Comparison of ENCODE assay signal across 16 cellular contexts in genomic region chr17:61510991-61511390, GRCh38. TPM values are rescaled to one million over a fixed set of nuclear protein-coding genes. Genes with fewer than 3 reads are reported as not detected.
DNase-seq lines count a peak whose midpoint lies in the region; ATAC-seq, FAIRE-seq and TF ChIP-seq lines count a peak whose summit lies in the region.
"Had no signal": no experiment of that assay in that cellular context is flagged by ENCODE, and none has a peak within 500 bp of the region (broad histone marks: within the 10 kb centered on the region; RNA-seq: fewer than 3 reads in every experiment).

No MANE protein-coding gene starts in this region.

- intact Hi-C loops in HepG2 (cut with micrococcal nuclease; ENCODE audit: unreplicated experiment), result no loop called here
- intact Hi-C loops in right lobe of liver (cut with DNase I), result no loop called here
- intact Hi-C loops in stomach (cut with DNase I; ENCODE audit: low total_unique reads), result no loop called here

- H3K27ac ChIP-seq in HepG2 (ENCODE audit: extremely low read length, insufficient read depth, low read length) (no peak overlapping the region), right lobe of liver (no peak overlapping the region), SK-N-MC (peak overlapping the region; percentile 82), hepatocyte (peak overlapping the region; percentile 28), stomach (no peak overlapping the region)
- H3K27ac ChIP-seq: BLaER1 treated with 17β-estradiol and CSF1 and Interleukin-3, amounts not matched to agents 10 nM and 100 nM; GM23248 had no signal

- no peak for ATAC-seq in HepG2
- ATAC-seq in right lobe of liver, result no peak
- ATAC-seq: GM12878 had no signal

- no peak for DNase-seq in HepG2 (ENCODE audit: low spot score)
- no peak for DNase-seq in right lobe of liver
- no peak for DNase-seq in SK-N-MC (ENCODE audit: low read depth, low spot score)
- DNase-seq in hepatocyte (ENCODE audit: low spot score), result no peak
- DNase-seq in urothelium cell line (ENCODE audit: low spot score), result no peak
- DNase-seq in frontal cortex (ENCODE audit: low spot score in 2 of 2), result no peak
- no peak for DNase-seq in stomach
- DNase-seq: 8988T; Calu3; CD4-positive, alpha-beta T cell; DMS 273 treated with DMSO at 0.1 percent for 48 hours had no signal

- TF ChIP-seq EP300 in HepG2 (IDR thresholded peaks at IDR 0.05; ENCODE audit: low read depth in 2 of 2, low read length in 2 of 2), result no peak
- no peak for TF ChIP-seq EP300 in HepG2 (CRISPR knock-in tag; IDR thresholded peaks at IDR 0.05; ENCODE audit: borderline replicate concordance)
- TF ChIP-seq EP300 in stomach (IDR thresholded peaks at IDR 0.05), result no peak

- H3K9me3 ChIP-seq in HepG2 (ENCODE audit: low read length) (no peaks in the 10 kb centered on the region), right lobe of liver (no peaks in the 10 kb centered on the region), SK-N-MC (ENCODE audit: low read depth, low read length) (no peaks in the 10 kb centered on the region), hepatocyte (ENCODE audit: low read depth) (no peaks in the 10 kb centered on the region), stomach (no peaks in the 10 kb centered on the region)
- H3K9me3 ChIP-seq: BLaER1 treated with 17β-estradiol and CSF1 and Interleukin-3, amounts not matched to agents 10 nM and 100 nM had no signal

- H3K4me3 ChIP-seq in HepG2 (replicated peaks in 1 of 3; ENCODE audit: insufficient read depth in 1 of 3, low read depth in 2 of 3, low read length in 3 of 3), result no peak overlapping the region
- H3K4me3 ChIP-seq in right lobe of liver, result no peak overlapping the region
- peak overlapping the region; percentile 47 for H3K4me3 ChIP-seq in SK-N-MC
- H3K4me3 ChIP-seq in hepatocyte, result no peak overlapping the region
- H3K4me3 ChIP-seq in stomach, result no peak overlapping the region
- H3K4me3 ChIP-seq: BLaER1 treated with 17β-estradiol and CSF1 and Interleukin-3, amounts not matched to agents 10 nM and 100 nM; GM12878; GM23248 had no signal

- WGBS in HepG2 (ENCODE audit: low lambda C conversion rate), result 64% methylated on average over 2 of the region's 2 CpGs
- 51% methylated on average over 2 of the region's 2 CpGs for WGBS in right lobe of liver (ENCODE audit: insufficient coverage, low coverage, low lambda C conversion rate, missing lambda C conversion rate)
- WGBS in hepatocyte (ENCODE audit: low lambda C conversion rate, missing lambda C conversion rate), result 40% methylated on average over 2 of the region's 2 CpGs
- WGBS in stomach, 5 donors, result 58 to 69% (median 60%) methylated on average over 2 of the region's 2 CpGs

- H3K4me2 ChIP-seq in HepG2 (ENCODE audit: low read depth, low read length), result no peak overlapping the region
- no peak overlapping the region for H3K4me2 ChIP-seq in hepatocyte
- H3K4me2 ChIP-seq: BLaER1 treated with 17β-estradiol and CSF1 and Interleukin-3, amounts not matched to agents 10 nM and 100 nM had no signal

- no peaks in the 10 kb centered on the region for H3K27me3 ChIP-seq in HepG2 (ENCODE audit: control insufficient read depth in 1 of 2, insufficient read depth in 2 of 2, low read length in 2 of 2)
- no peaks in the 10 kb centered on the region for H3K27me3 ChIP-seq in right lobe of liver
- no peaks in the 10 kb centered on the region for H3K27me3 ChIP-seq in hepatocyte
- H3K27me3 ChIP-seq in stomach, result no peaks in the 10 kb centered on the region
- H3K27me3 ChIP-seq: BLaER1 treated with 17β-estradiol and CSF1 and Interleukin-3, amounts not matched to agents 10 nM and 100 nM had no signal

- H3K36me3 ChIP-seq in HepG2 (replicated peaks in 1 of 2; ENCODE audit: control insufficient read depth in 1 of 2, insufficient read depth in 2 of 2, low read length in 2 of 2) (no peaks in the 10 kb centered on the region), right lobe of liver (no peaks in the 10 kb centered on the region), SK-N-MC (ENCODE audit: insufficient read depth, low read length) (no peaks in the 10 kb centered on the region), hepatocyte (replicated peaks; ENCODE audit: insufficient read depth, low read depth) (no peaks in the 10 kb centered on the region), stomach (no peaks in the 10 kb centered on the region)
- H3K36me3 ChIP-seq: BLaER1 treated with 17β-estradiol and CSF1 and Interleukin-3, amounts not matched to agents 10 nM and 100 nM had no signal

- FAIRE-seq in HepG2 (lab: Jason Lieb, UNC) (no peak), urothelium cell line (lab: Jason Lieb, UNC) (no peak), frontal cortex (lab: Jason Lieb, UNC) (no peak)
- FAIRE-seq: GM12878, H54 had no signal

- H3K9ac ChIP-seq in HepG2 (ENCODE audit: insufficient read depth, low read depth, low read length), result no peak overlapping the region
- peak overlapping the region; percentile 16 for H3K9ac ChIP-seq in SK-N-MC (ENCODE audit: insufficient read length)
- H3K9ac ChIP-seq: BLaER1 treated with 17β-estradiol and CSF1 and Interleukin-3, amounts not matched to agents 10 nM and 100 nM; GM23248 had no signal

- TF ChIP-seq CTCF in HepG2 (CRISPR knock-in tag; IDR thresholded peaks at IDR 0.05), result no peak
- TF ChIP-seq CTCF in right lobe of liver (IDR thresholded peaks at IDR 0.05), result no peak
- no peak for TF ChIP-seq CTCF in hepatocyte (IDR thresholded peaks at IDR 0.05; ENCODE audit: poor library complexity)
- TF ChIP-seq CTCF in stomach (IDR thresholded peaks at IDR 0.05), result no peak

- in situ Hi-C loops in HepG2 (cut with HindIII; ENCODE audit: extremely low pct_ligation_motif_present, low pct_unique_long_range_greater_than_20kb), result no loop called here

- H2AFZ ChIP-seq in HepG2 (ENCODE audit: low read length), result no peak overlapping the region
- H2AFZ ChIP-seq in hepatocyte, result no peak overlapping the region
- H2AFZ ChIP-seq: GM23248 had no signal

- H3K79me2 ChIP-seq in HepG2 (ENCODE audit: insufficient read depth, low read length), result no peaks in the 10 kb centered on the region
- no peaks in the 10 kb centered on the region for H3K79me2 ChIP-seq in hepatocyte

- no peaks in the 10 kb centered on the region for H3K9me2 ChIP-seq in hepatocyte (replicated peaks; ENCODE audit: insufficient read depth)

- H4K20me1 ChIP-seq in HepG2 (ENCODE audit: insufficient read depth, low read length) (no peaks in the 10 kb centered on the region), hepatocyte (ENCODE audit: insufficient read depth, poor library complexity, severe bottlenecking) (no peaks in the 10 kb centered on the region)
- H4K20me1 ChIP-seq: BLaER1 treated with 17β-estradiol and CSF1 and Interleukin-3, amounts not matched to agents 10 nM and 100 nM had no signal

- TF ChIP-seq RAD21 in HepG2 (CRISPR knock-in tag; IDR thresholded peaks at IDR 0.05), result no peak

- no peak for TF ChIP-seq POLR2A in HepG2 (IDR thresholded peaks at IDR 0.05; ENCODE audit: insufficient read depth in 1 of 2, low read depth in 2 of 2, low read length in 2 of 2)
- TF ChIP-seq POLR2A in right lobe of liver (IDR thresholded peaks at IDR 0.05), result no peak
- TF ChIP-seq POLR2A in stomach (IDR thresholded peaks at IDR 0.05), result no peak

- H3K4me1 ChIP-seq in HepG2 (ENCODE audit: insufficient read depth, low read length) (peaks cover 25% of the 10 kb centered on the region), right lobe of liver (no peaks in the 10 kb centered on the region), hepatocyte (ENCODE audit: insufficient read depth) (peaks cover 10% of the 10 kb centered on the region), stomach (no peaks in the 10 kb centered on the region)
- H3K4me1 ChIP-seq: BLaER1 treated with 17β-estradiol and CSF1 and Interleukin-3, amounts not matched to agents 10 nM and 100 nM had no signal

- POLR2A ChIA-PET in HepG2 (lab: Yijun Ruan, JAX), result no interaction called here

- CTCF ChIA-PET in HepG2 (lab: Yijun Ruan, JAX; ENCODE audit: low intra/inter-chr PET ratio, low total read pairs), result no interaction called here

- no TSS peak for BruUV-seq in HepG2 (replicated peaks; lab: Mats Ljungman, UMichigan)

RNA-seq across cellular contexts. Expression of gene TBX4, which starts 58.8 kb away (rescaled TPM):
- total RNA-seq in HepG2 (2016; rRNA removed; fragmentation: Illumina TruSeq; extraction: Trizol), result 0.86 and 1.1 TPM in 2 replicates
- total RNA-seq in HepG2 (2016; cell fraction: cytosol; rRNA removed; fragmentation: Illumina TruSeq; extraction: Trizol; ENCODE audit: low read depth), result 0.10 and 0.35 TPM in 2 replicates
- 0.92 and 1.3 TPM in 2 replicates for total RNA-seq in HepG2 (2016; cell fraction: insoluble cytoplasmic fraction; rRNA removed; fragmentation: Illumina TruSeq; extraction: Trizol)
- 1.1 and 1.5 TPM in 2 replicates for total RNA-seq in HepG2 (2016; cell fraction: membrane; rRNA removed; fragmentation: Illumina TruSeq; extraction: Trizol)
- total RNA-seq in HepG2 (2016; cell fraction: nucleus; rRNA removed; fragmentation: Illumina TruSeq; extraction: Trizol), result 1.1 and 1.3 TPM in 2 replicates
- 0.11 and 0.17 TPM in 2 replicates for polyA plus RNA-seq in HepG2 (2011; rRNA removed)
- 0.05 and 0.09 TPM in 2 replicates for polyA plus RNA-seq in HepG2 (2011; cell fraction: cytosol; rRNA removed)
- 0.29 and 0.48 TPM in 2 replicates for polyA plus RNA-seq in HepG2 (2011; cell fraction: nucleus; rRNA removed)
- 0.15 and 0.40 TPM in 2 replicates for polyA plus RNA-seq in HepG2 (2012)
- polyA plus RNA-seq in HepG2 (2016; cell fraction: cytosol; fragmentation: Illumina TruSeq; extraction: Trizol; ENCODE audit: low read depth), result 0.14 and 0.16 TPM in 2 replicates
- polyA plus RNA-seq in HepG2 (2016; cell fraction: insoluble cytoplasmic fraction; fragmentation: Illumina TruSeq; extraction: Trizol; ENCODE audit: low read depth), result 1.2 and 1.7 TPM in 2 replicates
- polyA plus RNA-seq in HepG2 (2016; cell fraction: membrane; fragmentation: Illumina TruSeq; extraction: Trizol; ENCODE audit: low read depth), result 0.49 and 0.62 TPM in 2 replicates
- 1.8 and 2.4 TPM in 2 replicates for polyA plus RNA-seq in HepG2 (2016; cell fraction: nucleus; fragmentation: Illumina TruSeq; extraction: Trizol; ENCODE audit: insufficient read depth, low read depth)
- not detected in 2 replicates for polyA minus RNA-seq in HepG2 (2011; rRNA and poly(A)+ RNA removed; ENCODE audit: low replicate concordance)
- not detected in 2 replicates for polyA minus RNA-seq in HepG2 (2011; cell fraction: cytosol; rRNA and poly(A)+ RNA removed)
- not detected in 2 replicates for polyA minus RNA-seq in HepG2 (2011; cell fraction: nucleus; rRNA and poly(A)+ RNA removed)
- total RNA-seq in right lobe of liver, result not detected
- total RNA-seq in hepatocyte, result 15.4 and 36.2 TPM in 2 replicates
- 11.6 and 13.9 TPM in 2 replicates for polyA plus RNA-seq in hepatocyte
- total RNA-seq in frontal cortex, result not detected
- under 1 TPM in 1 of 5 donors, not detected in 4; 0.73 TPM for total RNA-seq in stomach
- under 1 TPM in 1 of 3 donors, not detected in 2; 0.08 TPM for polyA plus RNA-seq in stomach
- total RNA-seq: Calu3; CD4-positive, alpha-beta T cell; GM12878; GM23248; HT1080 had no signal
- polyA plus RNA-seq: GM23248 had no signal

Comparison
In these comparisons a context has a peak if more than half of its experiments do, and no peak if none do; other contexts are left out.
1. H3K27ac ChIP-seq: peak in SK-N-MC (single experiment) and hepatocyte (single experiment); none in HepG2 (single experiment), right lobe of liver (0 of 3) and stomach (0 of 5).